Comparison of ENCODE assay signal across 1 cellular context in genomic region chr13:109148243-109148642, GRCh38.
TF ChIP-seq lines count a peak whose summit lies in the region.

No MANE protein-coding gene starts in this region.

TF ChIP-seq in HCT116, 20 proteins besides CTCF, POLR2A, EP300 and RAD21 (continued from another document):
- no peak for TF ChIP-seq CEBPB (IDR thresholded peaks at IDR 0.05; ENCODE audit: low read depth)
- TF ChIP-seq FOSL1 (IDR thresholded peaks at IDR 0.05; ENCODE audit: low read depth), result no peak
- TF ChIP-seq ZFX (IDR thresholded peaks at IDR 0.05), result no peak
- TF ChIP-seq ATF3 (IDR thresholded peaks at IDR 0.05), result no peak
- TF ChIP-seq CBX3 (IDR thresholded peaks at IDR 0.05; ENCODE audit: low read depth), result no peak
- TF ChIP-seq SIN3A (IDR thresholded peaks at IDR 0.05; ENCODE audit: low read depth), result no peak
- TF ChIP-seq TCF7L2 (IDR thresholded peaks at IDR 0.05; ENCODE audit: borderline replicate concordance, extremely low read depth, insufficient read depth, insufficient read length), result no peak
- no peak for TF ChIP-seq SRF (IDR thresholded peaks at IDR 0.05; ENCODE audit: low read depth)
- TF ChIP-seq ZNF274 (IDR thresholded peaks at IDR 0.05; ENCODE audit: low read depth, low read length), result no peak
- TF ChIP-seq POLR2AphosphoS5 (IDR thresholded peaks at IDR 0.05; ENCODE audit: low read depth, low read length), result no peak
- TF ChIP-seq EGR1 (IDR thresholded peaks at IDR 0.05; ENCODE audit: low read depth), result no peak
- TF ChIP-seq, protein P1, sequence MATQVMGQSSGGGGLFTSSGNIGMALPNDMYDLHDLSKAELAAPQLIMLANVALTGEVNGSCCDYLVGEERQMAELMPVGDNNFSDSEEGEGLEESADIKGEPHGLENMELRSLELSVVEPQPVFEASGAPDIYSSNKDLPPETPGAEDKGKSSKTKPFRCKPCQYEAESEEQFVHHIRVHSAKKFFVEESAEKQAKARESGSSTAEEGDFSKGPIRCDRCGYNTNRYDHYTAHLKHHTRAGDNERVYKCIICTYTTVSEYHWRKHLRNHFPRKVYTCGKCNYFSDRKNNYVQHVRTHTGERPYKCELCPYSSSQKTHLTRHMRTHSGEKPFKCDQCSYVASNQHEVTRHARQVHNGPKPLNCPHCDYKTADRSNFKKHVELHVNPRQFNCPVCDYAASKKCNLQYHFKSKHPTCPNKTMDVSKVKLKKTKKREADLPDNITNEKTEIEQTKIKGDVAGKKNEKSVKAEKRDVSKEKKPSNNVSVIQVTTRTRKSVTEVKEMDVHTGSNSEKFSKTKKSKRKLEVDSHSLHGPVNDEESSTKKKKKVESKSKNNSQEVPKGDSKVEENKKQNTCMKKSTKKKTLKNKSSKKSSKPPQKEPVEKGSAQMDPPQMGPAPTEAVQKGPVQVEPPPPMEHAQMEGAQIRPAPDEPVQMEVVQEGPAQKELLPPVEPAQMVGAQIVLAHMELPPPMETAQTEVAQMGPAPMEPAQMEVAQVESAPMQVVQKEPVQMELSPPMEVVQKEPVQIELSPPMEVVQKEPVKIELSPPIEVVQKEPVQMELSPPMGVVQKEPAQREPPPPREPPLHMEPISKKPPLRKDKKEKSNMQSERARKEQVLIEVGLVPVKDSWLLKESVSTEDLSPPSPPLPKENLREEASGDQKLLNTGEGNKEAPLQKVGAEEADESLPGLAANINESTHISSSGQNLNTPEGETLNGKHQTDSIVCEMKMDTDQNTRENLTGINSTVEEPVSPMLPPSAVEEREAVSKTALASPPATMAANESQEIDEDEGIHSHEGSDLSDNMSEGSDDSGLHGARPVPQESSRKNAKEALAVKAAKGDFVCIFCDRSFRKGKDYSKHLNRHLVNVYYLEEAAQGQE (IDR thresholded peaks at IDR 0.05; ENCODE audit: low read depth), result no peak
